In genomic region chr17:29567362-29568330, GRCh38 we compare ENCODE assay signal across 1 cellular context.
TF ChIP-seq lines count a peak whose summit lies in the region.

No MANE protein-coding gene starts in this region.

TF ChIP-seq in HepG2, 621 proteins besides CTCF, POLR2A, EP300 and RAD21 (continues in another document):
- TF ChIP-seq ZNF788 (CRISPR knock-in tag; IDR thresholded peaks at IDR 0.05; ENCODE audit: borderline replicate concordance): peak; percentile 9; the same call in 1 of the 2 replicates
- no peak for TF ChIP-seq ZNF543 (CRISPR knock-in tag; IDR thresholded peaks at IDR 0.05)
- TF ChIP-seq ONECUT2 (CRISPR knock-in tag; IDR thresholded peaks at IDR 0.05): no peak
- TF ChIP-seq MXI1 (IDR thresholded peaks at IDR 0.05; ENCODE audit: borderline replicate concordance, low read depth, low read length): no peak
- TF ChIP-seq SSRP1 (CRISPR knock-in tag; IDR thresholded peaks at IDR 0.05): no peak
- TF ChIP-seq MZF1 (CRISPR knock-in tag; IDR thresholded peaks at IDR 0.05; ENCODE audit: borderline replicate concordance): no peak
- 0 out of 2 replicates have a peak, but pooled peaks have one; percentile 55 for TF ChIP-seq UBTF (CRISPR knock-in tag; IDR thresholded peaks at IDR 0.05)
- peak; percentile 13; the same call in 1 of the 2 replicates for TF ChIP-seq MAX (IDR thresholded peaks at IDR 0.05)
- TF ChIP-seq ZNF260 (CRISPR knock-in tag; IDR thresholded peaks at IDR 0.05; ENCODE audit: borderline replicate concordance, low read depth): no peak
- TF ChIP-seq SRSF1 (optimal IDR thresholded peaks at IDR 0.05; ENCODE audit: low read depth, low read length): peak; percentile 4
- TF ChIP-seq EZH2 (conservative IDR thresholded peaks at IDR 0.05; ENCODE audit: low read depth, low read length): no peak
- no peak for TF ChIP-seq MEIS1 (CRISPR knock-in tag; IDR thresholded peaks at IDR 0.05; ENCODE audit: borderline replicate concordance)
- TF ChIP-seq SKIL (CRISPR knock-in tag; IDR thresholded peaks at IDR 0.05; ENCODE audit: borderline replicate concordance): peak; percentile 31; the same call in 1 of the 2 replicates
- TF ChIP-seq TAF1 (CRISPR knock-in tag; IDR thresholded peaks at IDR 0.05): 0 out of 2 replicates have a peak, but pooled peaks have one; percentile 8
- TF ChIP-seq ZGPAT (CRISPR knock-in tag; IDR thresholded peaks at IDR 0.05): no peak
- peak; percentile 66; the same call in 1 of the 2 replicates for TF ChIP-seq ZNF589 (CRISPR knock-in tag; conservative IDR thresholded peaks at IDR 0.05)
- no peak for TF ChIP-seq TRIM22 (IDR thresholded peaks at IDR 0.05)
- no peak for TF ChIP-seq TFAP4 (IDR thresholded peaks at IDR 0.05; ENCODE audit: borderline replicate concordance, low read depth)
- TF ChIP-seq ZNF597 (CRISPR knock-in tag; IDR thresholded peaks at IDR 0.05): no peak
- TF ChIP-seq ZNF296 (CRISPR knock-in tag; conservative IDR thresholded peaks at IDR 0.05): no peak
- no peak for TF ChIP-seq MTA1 (CRISPR knock-in tag; IDR thresholded peaks at IDR 0.05; ENCODE audit: borderline replicate concordance)
- peak; percentile 41; the same call in 1 of the 2 replicates for TF ChIP-seq FOXC1 (CRISPR knock-in tag; IDR thresholded peaks at IDR 0.05; ENCODE audit: borderline replicate concordance)
- no peak for TF ChIP-seq EEA1 (CRISPR knock-in tag; IDR thresholded peaks at IDR 0.05; ENCODE audit: borderline replicate concordance)
- no peak for TF ChIP-seq MIXL1 (CRISPR knock-in tag; IDR thresholded peaks at IDR 0.05)
- TF ChIP-seq PAX8 (CRISPR knock-in tag; IDR thresholded peaks at IDR 0.05; ENCODE audit: borderline replicate concordance): 0 out of 2 replicates have a peak, but pooled peaks have one; percentile 9
- TF ChIP-seq ZNF124 (CRISPR knock-in tag; IDR thresholded peaks at IDR 0.05): no peak
- no peak for TF ChIP-seq ZFP90 (CRISPR knock-in tag; IDR thresholded peaks at IDR 0.05; ENCODE audit: borderline replicate concordance)
- TF ChIP-seq AKAP8 (CRISPR knock-in tag; IDR thresholded peaks at IDR 0.05): no peak
- 0 out of 2 replicates have a peak, but pooled peaks have one; percentile 5 for TF ChIP-seq RXRA (CRISPR knock-in tag; IDR thresholded peaks at IDR 0.05)
- no peak for TF ChIP-seq ZNF775 (CRISPR knock-in tag; IDR thresholded peaks at IDR 0.05; ENCODE audit: borderline replicate concordance)
- 0 out of 2 replicates have a peak, but pooled peaks have one; percentile 8 for TF ChIP-seq BCL6 (CRISPR knock-in tag; IDR thresholded peaks at IDR 0.05)
- TF ChIP-seq ZNF766 (CRISPR knock-in tag; IDR thresholded peaks at IDR 0.05; ENCODE audit: borderline replicate concordance): 0 out of 2 replicates have a peak, but pooled peaks have one; percentile 8
- no peak for TF ChIP-seq CENPT (CRISPR knock-in tag; IDR thresholded peaks at IDR 0.05; ENCODE audit: low read depth)
- peak; percentile 45; the same call in 1 of the 2 replicates for TF ChIP-seq ZFY (CRISPR knock-in tag; IDR thresholded peaks at IDR 0.05)
- TF ChIP-seq ZNF652 (CRISPR knock-in tag; IDR thresholded peaks at IDR 0.05; ENCODE audit: borderline replicate concordance, low read depth): no peak
- TF ChIP-seq CENPBD1 (CRISPR knock-in tag; IDR thresholded peaks at IDR 0.05; ENCODE audit: borderline replicate concordance, low read depth): no peak
- 0 out of 2 replicates have a peak, but pooled peaks have one; percentile 10 for TF ChIP-seq HOXA5 (CRISPR knock-in tag; IDR thresholded peaks at IDR 0.05)
- peak in 1 of 2 experiments; percentile 57; a peak in 1 of 4 replicates for TF ChIP-seq HMGXB4 (CRISPR knock-in tag; IDR thresholded peaks at IDR 0.05; ENCODE audit: borderline replicate concordance in 1 of 2, low read depth in 1 of 2)
- no peak for TF ChIP-seq NR0B2 (CRISPR knock-in tag; IDR thresholded peaks at IDR 0.05)
- peak; percentile 27 for TF ChIP-seq HNRNPLL (IDR thresholded peaks at IDR 0.05; ENCODE audit: low read depth, low read length, poor library complexity, severe bottlenecking)
- peak; percentile 26; the same call in 1 of the 2 replicates for TF ChIP-seq GABPB1 (CRISPR knock-in tag; IDR thresholded peaks at IDR 0.05)
- no peak for TF ChIP-seq ZNF33A (CRISPR knock-in tag; IDR thresholded peaks at IDR 0.05; ENCODE audit: borderline replicate concordance)
- TF ChIP-seq FOXK2 (IDR thresholded peaks at IDR 0.05): no peak
- TF ChIP-seq XRCC5 (optimal IDR thresholded peaks at IDR 0.05; ENCODE audit: low read length): peak; percentile 9
- no peak for TF ChIP-seq ZNF256 (CRISPR knock-in tag; conservative IDR thresholded peaks at IDR 0.05)
- 0 out of 2 replicates have a peak, but pooled peaks have one; percentile 11 for TF ChIP-seq POLR2G (IDR thresholded peaks at IDR 0.05; ENCODE audit: low read depth, low read length)
- TF ChIP-seq LCORL (IDR thresholded peaks at IDR 0.05): no peak
- TF ChIP-seq LCORL (CRISPR knock-in tag; IDR thresholded peaks at IDR 0.05): peak; percentile 28; the same call in 1 of the 2 replicates
- 0 out of 2 replicates have a peak, but pooled peaks have one; percentile 8 for TF ChIP-seq EED (CRISPR knock-in tag; IDR thresholded peaks at IDR 0.05)
- no peak for TF ChIP-seq KLF16 (CRISPR knock-in tag; IDR thresholded peaks at IDR 0.05)
- TF ChIP-seq TEF (CRISPR knock-in tag; IDR thresholded peaks at IDR 0.05): no peak
- TF ChIP-seq TAF15 (IDR thresholded peaks at IDR 0.05; ENCODE audit: low read depth, low read length, poor library complexity, severe bottlenecking): no peak
- TF ChIP-seq ZNF780A (CRISPR knock-in tag; IDR thresholded peaks at IDR 0.05): 0 out of 2 replicates have a peak, but pooled peaks have one; percentile 70
- TF ChIP-seq NONO (IDR thresholded peaks at IDR 0.05): no peak
- peak; percentile 44; the same call in 1 of the 2 replicates for TF ChIP-seq NONO (CRISPR knock-in tag; conservative IDR thresholded peaks at IDR 0.05)
